24 cellular contexts compared by ENCODE assay signal in genomic region chr5:112563169-112563826, GRCh38.
"Had no signal": no experiment of that assay in that cellular context is flagged by ENCODE, and none has a peak within 500 bp of the region (broad histone marks: within the 10 kb centered on the region; RNA-seq: fewer than 3 reads in every experiment).

No MANE protein-coding gene starts in this region.

- H3K4me3 ChIP-seq: esophagus muscularis mucosa, gastroesophageal sphincter, heart left ventricle, hepatocyte, lung, ovary, psoas muscle, sigmoid colon, thoracic aorta, tibial nerve, upper lobe of left lung had no signal

- H3K4me1 ChIP-seq: esophagus muscularis mucosa, foreskin keratinocyte, gastroesophageal sphincter, heart left ventricle, psoas muscle, sigmoid colon, tibial nerve had no signal

- H3K9me3 ChIP-seq: esophagus muscularis mucosa, sigmoid colon, thoracic aorta had no signal

- H3K79me2 ChIP-seq: hepatocyte had no signal

- H3K27me3 ChIP-seq: esophagus muscularis mucosa, gastroesophageal sphincter, heart left ventricle, hepatocyte, ovary, sigmoid colon, tibial nerve, upper lobe of left lung had no signal

- ATAC-seq: foreskin keratinocyte; gastroesophageal sphincter; heart left ventricle; natural killer cell; psoas muscle; right cardiac atrium; stimulated activated effector memory CD8-positive, alpha-beta T cell treated with anti-CD3 and anti-CD28 coated beads, Interleukin-12 subunit alpha, Interleukin-12 subunit beta, amount 100 ng/mL, for 72 hours; stimulated activated naive CD8-positive, alpha-beta T cell treated with anti-CD3 and anti-CD28 coated beads, Interleukin-15, Interleukin-2, amounts not matched to agents 100 U/mL and 50 U/mL, for 24 hours had no signal

- H3K27ac ChIP-seq: epithelial cell of prostate, esophagus muscularis mucosa, foreskin keratinocyte, gastroesophageal sphincter, heart left ventricle, hepatocyte, ovary, psoas muscle, sigmoid colon, thoracic aorta, tibial nerve, upper lobe of left lung had no signal

- DNase-seq: effector CD8-positive, alpha-beta T cell; endodermal cell; foreskin keratinocyte; heart left ventricle; kidney; natural killer cell; occipital lobe; ovary; posterior cingulate gyrus; psoas muscle; right cardiac atrium; sigmoid colon; stimulated activated CD4-positive, alpha-beta T cell treated with anti-CD3 and anti-CD28 coated beads, Interleukin-2, amount 100 ng/mL, for 24 hours; stimulated activated CD4-positive, alpha-beta T cell treated with anti-CD3 and anti-CD28 coated beads, Interleukin-4, amount 100 ng/mL, for 24 hours; stimulated activated naive CD8-positive, alpha-beta T cell treated with anti-CD3 and anti-CD28 coated beads, Interleukin-15, Interleukin-2, amounts not matched to agents 100 U/mL and 50 U/mL, for 24 hours; upper lobe of left lung had no signal

- H2AFZ ChIP-seq: hepatocyte had no signal

- H3K4me2 ChIP-seq: hepatocyte had no signal

- H3K36me3 ChIP-seq: esophagus muscularis mucosa, gastroesophageal sphincter, heart left ventricle, ovary, sigmoid colon, thoracic aorta, tibial nerve, upper lobe of left lung had no signal
